In genomic region chr5:140432212-140432611, GRCh38 we compare ENCODE assay signal across 27 cellular contexts.
"Had no signal": no experiment of that assay in that cellular context is flagged by ENCODE, and none has a peak within 500 bp of the region (broad histone marks: within the 10 kb centered on the region; RNA-seq: fewer than 3 reads in every experiment).

No MANE protein-coding gene starts in this region.

- H3K9me3 Mint-ChIP-seq: effector memory CD8-positive, alpha-beta T cell; naive B cell had no signal

- H3K27me3 ChIP-seq: esophagus squamous epithelium, ovary, right lobe of liver, stomach, thyroid gland had no signal

- H3K27ac Mint-ChIP-seq: mesothelial cell of epicardium, nephron progenitor cell had no signal

- H3K9me3 ChIP-seq: esophagus squamous epithelium, mucosa of descending colon, ovary, right lobe of liver, stomach, thyroid gland had no signal

- DNase-seq: cortex of kidney; effector memory CD8-positive, alpha-beta T cell; esophagus squamous epithelium; foreskin melanocyte; hypothalamus; kidney; mesenchymal stem cell; mucosa of descending colon; naive B cell; nephron progenitor cell; occipital lobe; ovary; posterior cingulate gyrus; retina; right lobe of liver; stimulated activated CD4-positive, alpha-beta T cell treated with anti-CD3 and anti-CD28 coated beads, Interleukin-12 subunit alpha, Interleukin-12 subunit beta, amount 100 ng/mL, for 4 hours; stimulated activated CD4-positive, alpha-beta T cell treated with anti-CD3 and anti-CD28 coated beads, Interleukin-1b, Interleukin-23, amount 100 ng/mL, for 48 hours; stimulated activated CD4-positive, alpha-beta T cell treated with anti-CD3 and anti-CD28 coated beads, Interleukin-4, amount 100 ng/mL, for 1 hour; stimulated activated CD8-positive, alpha-beta memory T cell treated with anti-CD3 and anti-CD28 coated beads, Interleukin-4, amount 100 ng/mL, for 48 hours; stimulated activated naive CD4-positive, alpha-beta T cell; stomach; thyroid gland had no signal

- H3K27ac ChIP-seq: esophagus squamous epithelium, ovary, right lobe of liver, stomach, thyroid gland had no signal

- H3K27me3 Mint-ChIP-seq: effector memory CD8-positive, alpha-beta T cell; naive B cell had no signal

- H3K4me3 ChIP-seq: esophagus squamous epithelium, lung, mucosa of descending colon, ovary, right lobe of liver, smooth muscle cell, stomach, thyroid gland had no signal

- H3K4me1 Mint-ChIP-seq: mesothelial cell of epicardium, nephron progenitor cell had no signal

- H3K4me3 Mint-ChIP-seq: effector memory CD8-positive, alpha-beta T cell; mesothelial cell of epicardium; naive B cell; nephron progenitor cell had no signal

- H3K36me3 ChIP-seq: ovary, thyroid gland had no signal

- FAIRE-seq: endometrium, kidney had no signal

- H3K36me3 Mint-ChIP-seq: naive B cell had no signal

- ATAC-seq: effector memory CD8-positive, alpha-beta T cell; left lobe of liver; right lobe of liver had no signal
